22 cellular contexts compared by ENCODE assay signal in genomic region chr12:132151145-132151765, GRCh38. TPM values are rescaled to one million over a fixed set of nuclear protein-coding genes. Genes with fewer than 3 reads are reported as not detected.
DNase-seq lines count a peak whose midpoint lies in the region; ATAC-seq and TF ChIP-seq lines count a peak whose summit lies in the region.
"Had no signal": no experiment of that assay in that cellular context is flagged by ENCODE, and none has a peak within 500 bp of the region (broad histone marks: within the 10 kb centered on the region; RNA-seq: fewer than 3 reads in every experiment).

No MANE protein-coding gene starts in this region.

- H3K4me2 ChIP-seq in hepatocyte: no peak overlapping the region
- H3K4me2 ChIP-seq: A549 had no signal

- POLR2A ChIA-PET in activated naive CD8-positive, alpha-beta T cell treated with anti-CD3 and anti-CD28 coated beads, Interleukin-2, amount 10 ng/mL, durations not matched to agents 7 days and 5 days (lab: Charles Lee): no interaction called here

- no peaks in the 10 kb centered on the region for H3K9me2 ChIP-seq in hepatocyte (replicated peaks; ENCODE audit: insufficient read depth)

- peaks cover 4% of the 10 kb centered on the region for H3K4me1 Mint-ChIP-seq in activated naive CD8-positive, alpha-beta T cell treated with anti-CD3 and anti-CD28 coated beads, Interleukin-2, amount 10 ng/mL, durations not matched to agents 7 days and 5 days
- peaks cover 5% of the 10 kb centered on the region for H3K4me1 Mint-ChIP-seq in activated naive CD8-positive, alpha-beta T cell treated with anti-CD3 and anti-CD28 coated beads for 36 hours
- H3K4me1 Mint-ChIP-seq in CD14-positive monocyte (peaks cover 7% of the 10 kb centered on the region), glutamatergic neuron (ENCODE audit: low read depth, unreplicated experiment) (peaks cover 2% of the 10 kb centered on the region)

- H3K9me3 ChIP-seq in psoas muscle: no peaks in the 10 kb centered on the region
- no peaks in the 10 kb centered on the region for H3K9me3 ChIP-seq in hepatocyte (ENCODE audit: low read depth)
- H3K9me3 ChIP-seq: A549 had no signal

- H3K9me3 Mint-ChIP-seq in activated naive CD8-positive, alpha-beta T cell treated with anti-CD3 and anti-CD28 coated beads, Interleukin-2, amount 10 ng/mL, durations not matched to agents 7 days and 5 days: no peaks in the 10 kb centered on the region
- no peaks in the 10 kb centered on the region for H3K9me3 Mint-ChIP-seq in activated naive CD8-positive, alpha-beta T cell treated with anti-CD3 and anti-CD28 coated beads for 36 hours
- H3K9me3 Mint-ChIP-seq in CD14-positive monocyte: peaks cover 0 to 5% (median 0%) of the 10 kb centered on the region in 7 donors
- no peaks in the 10 kb centered on the region for H3K9me3 Mint-ChIP-seq in glutamatergic neuron (ENCODE audit: unreplicated experiment)

- H3K4me1 ChIP-seq in psoas muscle: no peaks in the 10 kb centered on the region
- no peaks in the 10 kb centered on the region for H3K4me1 ChIP-seq in hepatocyte (ENCODE audit: insufficient read depth)
- H3K4me1 ChIP-seq: A549 had no signal

- H2AFZ ChIP-seq in hepatocyte: no peak overlapping the region

- H4K20me1 ChIP-seq in hepatocyte (ENCODE audit: insufficient read depth, poor library complexity, severe bottlenecking): no peaks in the 10 kb centered on the region

- WGBS in psoas muscle, 3 donors: 93 to 96% (median 95%) methylated on average over 33 to 36 of the region's 36 CpGs
- 95% methylated on average over 34 of the region's 36 CpGs for WGBS in hepatocyte (ENCODE audit: low lambda C conversion rate, missing lambda C conversion rate)

- intact Hi-C loops in CD14-positive monocyte (cut with micrococcal nuclease) (loop anchor here in 1 of 2 donors (5.0 kb wide), 1 partner anchor 466 kb away; the partner anchor contains the start of gene P2RX2), psoas muscle (cut with DNase I) (loop anchor here (10.0 kb wide), 2 partner anchors 374 to 464 kb away; partner anchors contain the start of genes LRCOL1 (in 1 of the 2) and P2RX2 (in 1 of the 2))

- no peak for ATAC-seq in activated naive CD8-positive, alpha-beta T cell treated with anti-CD3 and anti-CD28 coated beads, Interleukin-2, amount 10 ng/mL, durations not matched to agents 7 days and 5 days (ENCODE audit: low read depth)
- ATAC-seq in psoas muscle (no peak), HG03469 (IDR thresholded peaks at IDR 0.05; ENCODE audit: unreplicated experiment) (no peak), GM18909 (IDR thresholded peaks at IDR 0.05; ENCODE audit: poor library complexity, unreplicated experiment) (no peak)
- ATAC-seq: A549, Panc1 had no signal

- H3K79me2 ChIP-seq in hepatocyte: no peaks in the 10 kb centered on the region

- DNase-seq in activated naive CD8-positive, alpha-beta T cell treated with anti-CD3 and anti-CD28 coated beads, Interleukin-2, amount 10 ng/mL, durations not matched to agents 7 days and 5 days: peak; percentile 26
- DNase-seq in activated naive CD8-positive, alpha-beta T cell treated with anti-CD3 and anti-CD28 coated beads for 36 hours: no peak
- peak; percentile 44 for DNase-seq in CD14-positive monocyte (ENCODE audit: low spot score)
- peak; percentile 10 for DNase-seq in glutamatergic neuron
- peak; percentile 12 to 53 for DNase-seq in psoas muscle
- DNase-seq in hepatocyte (ENCODE audit: low spot score): no peak
- DNase-seq: C1 segment of cervical spinal cord, DMS 273 treated with DMSO at 0.1 percent for 48 hours, GDM1, H7, Karpas-422, MG63, NCI-H1092, NCI-H146, NCI-H2081 treated with DMSO at 0.1 percent for 48 hours, NCI-H510A treated with DMSO at 0.1 percent for 48 hours, NCI-H82, SHP77 had no signal

- H3K4me3 ChIP-seq in psoas muscle (no peak overlapping the region), hepatocyte (no peak overlapping the region)
- H3K4me3 ChIP-seq: A549, MG63 had no signal

- H3K27ac Mint-ChIP-seq in activated naive CD8-positive, alpha-beta T cell treated with anti-CD3 and anti-CD28 coated beads, Interleukin-2, amount 10 ng/mL, durations not matched to agents 7 days and 5 days: peak overlapping the region; percentile 16
- H3K27ac Mint-ChIP-seq in activated naive CD8-positive, alpha-beta T cell treated with anti-CD3 and anti-CD28 coated beads for 36 hours: no peak overlapping the region
- H3K27ac Mint-ChIP-seq in CD14-positive monocyte: peak overlapping the region in 1 of 7 donors; percentile 74
- H3K27ac Mint-ChIP-seq in glutamatergic neuron (ENCODE audit: unreplicated experiment): no peak overlapping the region

- H3K27ac ChIP-seq in psoas muscle (no peak overlapping the region), hepatocyte (no peak overlapping the region)
- H3K27ac ChIP-seq: A549 had no signal

- no peak overlapping the region for H3K4me3 Mint-ChIP-seq in activated naive CD8-positive, alpha-beta T cell treated with anti-CD3 and anti-CD28 coated beads, Interleukin-2, amount 10 ng/mL, durations not matched to agents 7 days and 5 days
- no peak overlapping the region for H3K4me3 Mint-ChIP-seq in activated naive CD8-positive, alpha-beta T cell treated with anti-CD3 and anti-CD28 coated beads for 36 hours
- H3K4me3 Mint-ChIP-seq in CD14-positive monocyte (no peak overlapping the region), glutamatergic neuron (ENCODE audit: unreplicated experiment) (no peak overlapping the region)

- no peaks in the 10 kb centered on the region for H3K27me3 ChIP-seq in psoas muscle (ENCODE audit: insufficient read depth in 3 of 3, low read length in 2 of 3)
- H3K27me3 ChIP-seq in hepatocyte: no peaks in the 10 kb centered on the region
- H3K27me3 ChIP-seq: MG63 had no signal

- TF ChIP-seq CTCF in CD14-positive monocyte (IDR thresholded peaks at IDR 0.05) (no peak), glutamatergic neuron (IDR thresholded peaks at IDR 0.05; ENCODE audit: partially characterized antibody, unreplicated experiment) (no peak), psoas muscle (IDR thresholded peaks at IDR 0.05) (no peak), hepatocyte (IDR thresholded peaks at IDR 0.05; ENCODE audit: poor library complexity) (no peak)

- H3K36me3 ChIP-seq in psoas muscle (ENCODE audit: insufficient read depth in 1 of 2, low read depth in 1 of 2): peaks cover 0 to 33% of the 10 kb centered on the region in 2 donors
- H3K36me3 ChIP-seq in hepatocyte (replicated peaks; ENCODE audit: insufficient read depth, low read depth): no peaks in the 10 kb centered on the region

- no peaks in the 10 kb centered on the region for H3K36me3 Mint-ChIP-seq in activated naive CD8-positive, alpha-beta T cell treated with anti-CD3 and anti-CD28 coated beads, Interleukin-2, amount 10 ng/mL, durations not matched to agents 7 days and 5 days
- H3K36me3 Mint-ChIP-seq in activated naive CD8-positive, alpha-beta T cell treated with anti-CD3 and anti-CD28 coated beads for 36 hours: peaks cover 4% of the 10 kb centered on the region
- H3K36me3 Mint-ChIP-seq in CD14-positive monocyte: peaks cover 7 to 35% of the 10 kb centered on the region in 2 donors
- no peaks in the 10 kb centered on the region for H3K36me3 Mint-ChIP-seq in glutamatergic neuron (ENCODE audit: unreplicated experiment)

- no peaks in the 10 kb centered on the region for H3K27me3 Mint-ChIP-seq in activated naive CD8-positive, alpha-beta T cell treated with anti-CD3 and anti-CD28 coated beads, Interleukin-2, amount 10 ng/mL, durations not matched to agents 7 days and 5 days
- H3K27me3 Mint-ChIP-seq in activated naive CD8-positive, alpha-beta T cell treated with anti-CD3 and anti-CD28 coated beads for 36 hours: no peaks in the 10 kb centered on the region
- H3K27me3 Mint-ChIP-seq in CD14-positive monocyte (ENCODE audit: low read depth in 3 of 3) (peaks cover 0 to 5% (median 0%) of the 10 kb centered on the region in 3 donors), glutamatergic neuron (ENCODE audit: unreplicated experiment) (peaks cover 7% of the 10 kb centered on the region)

RNA-seq across cellular contexts. Expression of gene NOC4L, which starts 7.0 kb away (rescaled TPM):
- total RNA-seq in activated naive CD8-positive, alpha-beta T cell treated with anti-CD3 and anti-CD28 coated beads, Interleukin-2, amount 10 ng/mL, durations not matched to agents 7 days and 5 days: 10 to 100 TPM; 29.3 to 29.4 TPM
- 10 to 100 TPM; 54.2 to 59.2 TPM for total RNA-seq in activated naive CD8-positive, alpha-beta T cell treated with anti-CD3 and anti-CD28 coated beads for 36 hours
- polyA plus RNA-seq in CD14-positive monocyte: 10 to 100 TPM; 17.9 to 18.0 TPM
- 17.8 TPM for total RNA-seq in glutamatergic neuron (ENCODE audit: unreplicated experiment)
- 10 to 100 TPM in 3 of 4 donors, 1 to 10 TPM in 1; 7.9 to 25.7 (median 17.7) TPM for total RNA-seq in psoas muscle
- polyA plus RNA-seq in psoas muscle: 10 to 100 TPM; 28.4 to 36.7 (median 30.8) TPM
- 7.1 and 8.9 TPM in 2 replicates for total RNA-seq in hepatocyte
- 30.6 and 31.8 TPM in 2 replicates for polyA plus RNA-seq in hepatocyte

RNA-seq across cellular contexts. Expression of gene DDX51, which starts 7.1 kb away (rescaled TPM):
- total RNA-seq in activated naive CD8-positive, alpha-beta T cell treated with anti-CD3 and anti-CD28 coated beads, Interleukin-2, amount 10 ng/mL, durations not matched to agents 7 days and 5 days: 10 to 100 TPM; 31.9 to 33.5 TPM
- total RNA-seq in activated naive CD8-positive, alpha-beta T cell treated with anti-CD3 and anti-CD28 coated beads for 36 hours: 10 to 100 TPM; 32.4 to 34.8 TPM
- polyA plus RNA-seq in CD14-positive monocyte (1 to 10 TPM; 1.7 to 2.7 TPM), psoas muscle (10 to 100 TPM; 11.7 to 17.0 (median 14.8) TPM), hepatocyte (16.1 and 24.3 TPM in 2 replicates)
- total RNA-seq in glutamatergic neuron (ENCODE audit: unreplicated experiment) (24.9 TPM), psoas muscle (10 to 100 TPM in 3 of 4 donors, 1 to 10 TPM in 1; 7.3 to 17.1 (median 11.8) TPM), hepatocyte (5.8 and 6.8 TPM in 2 replicates)

Comparison
In these comparisons a context has a peak if more than half of its experiments do, and no peak if none do; other contexts are left out.
1. DNase-seq: peak in activated naive CD8-positive, alpha-beta T cell treated with anti-CD3 and anti-CD28 coated beads, Interleukin-2, amount 10 ng/mL, durations not matched to agents 7 days and 5 days (single experiment), CD14-positive monocyte (single experiment), glutamatergic neuron (single experiment) and psoas muscle (2 of 2); none in activated naive CD8-positive, alpha-beta T cell treated with anti-CD3 and anti-CD28 coated beads for 36 hours (single experiment) and hepatocyte (single experiment).